Comparison of ENCODE assay signal across 18 cellular contexts in the genomic region with DNA sequence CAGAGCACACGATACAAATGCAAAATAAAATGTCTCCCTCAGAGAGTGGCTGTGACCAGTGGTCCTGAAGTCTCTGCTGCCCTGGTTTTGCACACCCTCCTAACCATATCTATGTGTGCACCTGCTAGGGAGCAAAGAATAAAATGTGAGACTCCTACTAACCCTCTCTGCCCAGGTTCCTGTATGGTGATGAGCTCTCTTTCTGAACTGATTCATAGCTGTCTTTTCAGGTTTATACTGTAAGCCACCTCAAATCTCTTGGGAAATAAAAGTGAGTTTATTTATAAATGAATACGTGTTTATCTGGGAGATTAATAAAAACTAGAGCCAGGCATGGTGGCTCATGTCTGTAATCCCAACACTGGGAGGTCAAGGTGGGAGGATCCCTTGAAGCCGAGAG.
DNase-seq lines count a peak whose midpoint lies in the region; ATAC-seq and TF ChIP-seq lines count a peak whose summit lies in the region.
"Had no signal": no experiment of that assay in that cellular context is flagged by ENCODE, and none has a peak within 500 bp of the region (broad histone marks: within the 10 kb centered on the region; RNA-seq: fewer than 3 reads in every experiment).

No MANE protein-coding gene starts in this region.

- intact Hi-C loops in spleen (cut with DNase I; ENCODE audit: low total_unique reads), result no loop called here

- no peak for TF ChIP-seq POLR2A in spleen (IDR thresholded peaks at IDR 0.05)

- POLR2A ChIA-PET in CD8-positive, alpha-beta memory T cell (lab: Charles Lee), result no interaction called here

- H3K27me3 Mint-ChIP-seq in CD8-positive, alpha-beta memory T cell, result no peaks in the 10 kb centered on the region
- H3K27me3 Mint-ChIP-seq: T-helper 17 cell had no signal

- DNase-seq in C1 segment of cervical spinal cord (lab: John Stamatoyannopoulos, UW) (no peak), HUDEP-2 (lab: John Stamatoyannopoulos, UW; ENCODE audit: unreplicated experiment in 76 of 76) (no peak), spleen (no peak)
- no peak for DNase-seq in CD8-positive, alpha-beta memory T cell
- DNase-seq: activated effector memory CD4-positive, alpha-beta T cell treated with anti-CD3 and anti-CD28 coated beads, Interleukin-2, amount 50 U/mL, for 16 hours; DMS 273 treated with DMSO at 0.1 percent for 48 hours; foreskin fibroblast; NCI-H748 treated with DMSO at 0.1 percent for 48 hours; RPMI8226; stimulated activated CD4-positive, alpha-beta T cell treated with anti-CD3 and anti-CD28 coated beads, Interleukin-1b, Interleukin-23, amount 100 ng/mL, for 48 hours; T-helper 17 cell had no signal

- ATAC-seq in GM18502 (IDR thresholded peaks at IDR 0.05; ENCODE audit: poor library complexity, unreplicated experiment) (peak; percentile 45), GM18909 (IDR thresholded peaks at IDR 0.05; ENCODE audit: poor library complexity, unreplicated experiment) (peak; percentile 50), HG02623 (IDR thresholded peaks at IDR 0.05; ENCODE audit: unreplicated experiment) (peak; percentile 36), HG03565 (IDR thresholded peaks at IDR 0.05; ENCODE audit: unreplicated experiment) (peak; percentile 27)
- ATAC-seq: T-helper 17 cell had no signal

- H3K27me3 ChIP-seq in CD8-positive, alpha-beta memory T cell (ENCODE audit: insufficient read depth, low read length, poor library complexity, severe bottlenecking), result no peaks in the 10 kb centered on the region
- no peaks in the 10 kb centered on the region for H3K27me3 ChIP-seq in spleen (replicated peaks in 1 of 7)
- H3K27me3 ChIP-seq: breast epithelium, right atrium auricular region had no signal

- H3K4me3 Mint-ChIP-seq in CD8-positive, alpha-beta memory T cell, result no peak overlapping the region
- H3K4me3 Mint-ChIP-seq: T-helper 17 cell had no signal

- peaks cover 40% of the 10 kb centered on the region for H3K4me1 ChIP-seq in CD8-positive, alpha-beta memory T cell (ENCODE audit: insufficient read depth, low read length)
- peaks cover 0 to 36% (median 16%) of the 10 kb centered on the region in 6 donors for H3K4me1 ChIP-seq in spleen
- H3K4me1 ChIP-seq: breast epithelium, right atrium auricular region had no signal

- H3K27ac ChIP-seq in CD8-positive, alpha-beta memory T cell (ENCODE audit: low read depth, low read length), result no peak overlapping the region
- no peak overlapping the region for H3K27ac ChIP-seq in spleen
- H3K27ac ChIP-seq: breast epithelium, right atrium auricular region had no signal

- H3K36me3 Mint-ChIP-seq in CD8-positive, alpha-beta memory T cell, result no peaks in the 10 kb centered on the region

- no peaks in the 10 kb centered on the region for H3K9me3 Mint-ChIP-seq in CD8-positive, alpha-beta memory T cell

- H3K4me1 Mint-ChIP-seq in CD8-positive, alpha-beta memory T cell, result peaks cover 45 to 68% (median 64%) of the 10 kb centered on the region in 3 donors

- no peaks in the 10 kb centered on the region for H3K36me3 ChIP-seq in CD8-positive, alpha-beta memory T cell (ENCODE audit: insufficient read depth, low read length)
- H3K36me3 ChIP-seq in spleen, result no peaks in the 10 kb centered on the region
- H3K36me3 ChIP-seq: breast epithelium, right atrium auricular region had no signal

- H3K27ac Mint-ChIP-seq in CD8-positive, alpha-beta memory T cell, result peak overlapping the region in 1 of 8 donors; percentile 12

- no peaks in the 10 kb centered on the region for H3K9me3 ChIP-seq in CD8-positive, alpha-beta memory T cell (ENCODE audit: low read length)
- no peaks in the 10 kb centered on the region for H3K9me3 ChIP-seq in spleen
- H3K9me3 ChIP-seq: breast epithelium, right atrium auricular region had no signal

- CTCF ChIA-PET in CD8-positive, alpha-beta memory T cell (lab: Charles Lee), result interaction anchor here (2.2 kb wide), 1 partner anchor 8 kb away, joined by 7 read pairs; no protein-coding TSS in a partner anchor

- no peak for TF ChIP-seq CTCF in spleen (IDR thresholded peaks at IDR 0.05 in 8 of 11, conservative IDR thresholded peaks at IDR 0.05 in 3 of 11)

- 74 to 85% (median 75%) methylated on average over 3 of the region's 3 CpGs for WGBS in spleen, 5 donors

- no peak overlapping the region for H3K4me3 ChIP-seq in CD8-positive, alpha-beta memory T cell (ENCODE audit: low read length)
- no peak overlapping the region for H3K4me3 ChIP-seq in spleen
- H3K4me3 ChIP-seq: breast epithelium, lung, right atrium auricular region had no signal
